In the genomic region with DNA sequence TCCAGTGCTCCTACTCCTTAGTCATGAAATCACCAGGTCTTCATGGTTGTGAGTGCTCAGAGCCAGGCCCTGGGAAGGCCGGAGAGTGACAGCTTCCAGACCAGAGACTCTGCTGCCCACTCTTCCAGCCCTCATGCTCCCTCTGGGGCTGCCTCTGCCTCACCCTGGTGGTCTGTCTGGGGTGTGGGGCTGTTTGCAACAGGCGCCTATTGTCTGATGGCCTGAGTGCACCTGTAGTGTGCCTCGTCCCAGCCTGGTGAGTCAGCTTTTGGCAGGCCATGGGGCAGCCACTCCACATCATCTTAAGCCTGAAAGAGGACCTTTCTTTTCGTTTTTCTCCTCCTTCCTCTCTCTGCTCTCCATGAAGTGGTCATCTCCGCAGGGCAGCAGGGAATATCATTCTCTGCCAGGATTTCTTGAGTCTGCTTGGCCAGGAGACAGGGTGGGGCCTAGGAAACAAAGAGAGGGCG, we compare ENCODE assay signal across 23 cellular contexts.
DNase-seq lines count a peak whose midpoint lies in the region; ATAC-seq, FAIRE-seq and TF ChIP-seq lines count a peak whose summit lies in the region.
"Had no signal": no experiment of that assay in that cellular context is flagged by ENCODE, and none has a peak within 500 bp of the region (broad histone marks: within the 10 kb centered on the region; RNA-seq: fewer than 3 reads in every experiment).

No MANE protein-coding gene starts in this region.

- H3K27ac Mint-ChIP-seq in type B pancreatic cell: no peak overlapping the region
- H3K27ac Mint-ChIP-seq in T-helper 2 cell treated with Interferon-gamma antibody and Interleukin-4, amounts not matched to agents 5 μg/mL and 100 μg/mL, for 36 hours: no peak overlapping the region
- H3K27ac Mint-ChIP-seq: activated T-helper 2 cell treated with anti-CD3 and anti-CD28 coated beads, Interferon-gamma antibody, Interleukin-2, Interleukin-4, amounts not matched to agents 10 μg/mL and 5 μg/mL and 100 μg/mL, durations not matched to agents 14 hours and 24 hours and 36 hours; CD4-positive, CD25-positive, alpha-beta regulatory T cell; stimulated activated memory B cell treated with anti-CD40 and anti-IgM and Interleukin-4, amounts not matched to agents 10 μg/mL and 1 μg/mL and 100 μg/mL, for 72 hours; T-helper 17 cell had no signal

- H3F3A ChIP-seq in smooth muscle cell (ENCODE audit: low read depth): peaks cover 2% of the 10 kb centered on the region

- H3K4me1 ChIP-seq in HepG2 (ENCODE audit: insufficient read depth, low read length): peaks cover 11% of the 10 kb centered on the region; the same call in 1 of the 2 replicates
- peaks cover 9% of the 10 kb centered on the region for H3K4me1 ChIP-seq in smooth muscle cell (ENCODE audit: low read depth)
- H3K4me1 ChIP-seq: esophagus squamous epithelium, tibial artery had no signal

- no peak for TF ChIP-seq POLR2A in HepG2 (IDR thresholded peaks at IDR 0.05; ENCODE audit: insufficient read depth in 1 of 2, low read depth in 2 of 2, low read length in 2 of 2)

- no peaks in the 10 kb centered on the region for H4K20me1 ChIP-seq in HepG2 (ENCODE audit: insufficient read depth, low read length)
- H4K20me1 ChIP-seq in smooth muscle cell (ENCODE audit: low read depth): no peaks in the 10 kb centered on the region

- no peak overlapping the region for H2AFZ ChIP-seq in HepG2 (ENCODE audit: low read length)
- no peak overlapping the region for H2AFZ ChIP-seq in smooth muscle cell (ENCODE audit: low read depth)

- FAIRE-seq in HepG2 (lab: Jason Lieb, UNC): no peak
- FAIRE-seq: GM18507, islet of Langerhans had no signal

- H3K36me3 Mint-ChIP-seq in type B pancreatic cell: no peaks in the 10 kb centered on the region
- no peaks in the 10 kb centered on the region for H3K36me3 Mint-ChIP-seq in T-helper 2 cell treated with Interferon-gamma antibody and Interleukin-4, amounts not matched to agents 5 μg/mL and 100 μg/mL, for 36 hours (ENCODE audit: low read depth)
- H3K36me3 Mint-ChIP-seq: CD4-positive, CD25-positive, alpha-beta regulatory T cell; stimulated activated memory B cell treated with anti-CD40 and anti-IgM and Interleukin-4, amounts not matched to agents 10 μg/mL and 1 μg/mL and 100 μg/mL, for 72 hours had no signal

- H3K4me3 ChIP-seq in WERI-Rb-1 (ENCODE audit: low read depth, low read length) (no peak overlapping the region), HepG2 (replicated peaks in 1 of 3; ENCODE audit: insufficient read depth in 1 of 3, low read depth in 2 of 3, low read length in 3 of 3) (no peak overlapping the region), smooth muscle cell (no peak overlapping the region)
- H3K4me3 ChIP-seq: esophagus squamous epithelium, tibial artery had no signal

- H3K27me3 Mint-ChIP-seq in type B pancreatic cell: peaks cover 2% of the 10 kb centered on the region
- H3K27me3 Mint-ChIP-seq in T-helper 2 cell treated with Interferon-gamma antibody and Interleukin-4, amounts not matched to agents 5 μg/mL and 100 μg/mL, for 36 hours (ENCODE audit: low read depth): peaks cover 7% of the 10 kb centered on the region
- H3K27me3 Mint-ChIP-seq: T-helper 17 cell had no signal

- no peaks in the 10 kb centered on the region for H3K79me2 ChIP-seq in HepG2 (ENCODE audit: insufficient read depth, low read length)
- no peaks in the 10 kb centered on the region for H3K79me2 ChIP-seq in smooth muscle cell (ENCODE audit: low read depth)

- TF ChIP-seq CTCF in WERI-Rb-1 (IDR thresholded peaks at IDR 0.05; ENCODE audit: low read depth, low read length): no peak
- TF ChIP-seq CTCF in HepG2 (CRISPR knock-in tag; IDR thresholded peaks at IDR 0.05): no peak
- TF ChIP-seq CTCF in type B pancreatic cell (conservative IDR thresholded peaks at IDR 0.05): no peak
- TF ChIP-seq CTCF in smooth muscle cell (IDR thresholded peaks at IDR 0.05; ENCODE audit: borderline replicate concordance, insufficient read depth, poor library complexity, severe bottlenecking): no peak

- intact Hi-C loops in HepG2 (cut with micrococcal nuclease; ENCODE audit: unreplicated experiment): no loop called here

- H3K27ac ChIP-seq in WERI-Rb-1 (no peak overlapping the region), HepG2 (ENCODE audit: extremely low read length, insufficient read depth, low read length) (no peak overlapping the region), smooth muscle cell (ENCODE audit: low read depth) (no peak overlapping the region)
- H3K27ac ChIP-seq: esophagus squamous epithelium, tibial artery had no signal

- peaks cover 17% of the 10 kb centered on the region for H3K9me3 ChIP-seq in WERI-Rb-1 (ENCODE audit: severe bottlenecking)
- no peaks in the 10 kb centered on the region; the same call in 1 of the 2 replicates for H3K9me3 ChIP-seq in HepG2 (ENCODE audit: low read length)
- no peaks in the 10 kb centered on the region for H3K9me3 ChIP-seq in smooth muscle cell (replicated peaks; ENCODE audit: low read depth)

- in situ Hi-C loops in HepG2 (cut with HindIII; ENCODE audit: extremely low pct_ligation_motif_present, low pct_unique_long_range_greater_than_20kb): no loop called here

- H3K9ac ChIP-seq in HepG2 (ENCODE audit: insufficient read depth, low read depth, low read length): no peak overlapping the region
- H3K9ac ChIP-seq in smooth muscle cell (ENCODE audit: low read depth): no peak overlapping the region

- peaks cover 7% of the 10 kb centered on the region for H3K4me1 Mint-ChIP-seq in type B pancreatic cell (ENCODE audit: unreplicated experiment)
- no peaks in the 10 kb centered on the region for H3K4me1 Mint-ChIP-seq in T-helper 2 cell treated with Interferon-gamma antibody and Interleukin-4, amounts not matched to agents 5 μg/mL and 100 μg/mL, for 36 hours (ENCODE audit: low read depth)
- H3K4me1 Mint-ChIP-seq: CD4-positive, CD25-positive, alpha-beta regulatory T cell; stimulated activated memory B cell treated with anti-CD40 and anti-IgM and Interleukin-4, amounts not matched to agents 10 μg/mL and 1 μg/mL and 100 μg/mL, for 72 hours; T-helper 17 cell had no signal

- H3K27me3 ChIP-seq in WERI-Rb-1 (ENCODE audit: insufficient read depth, low read depth, severe bottlenecking) (no peaks in the 10 kb centered on the region), HepG2 (ENCODE audit: control insufficient read depth in 1 of 2, insufficient read depth in 2 of 2, low read length in 2 of 2) (peaks cover 13 to 38% of the 10 kb centered on the region in 2 experiments), smooth muscle cell (ENCODE audit: low read depth) (no peaks in the 10 kb centered on the region)
- H3K27me3 ChIP-seq: esophagus squamous epithelium, tibial artery had no signal

- TF ChIP-seq RAD21 in HepG2 (CRISPR knock-in tag; IDR thresholded peaks at IDR 0.05): no peak

- no peak overlapping the region for H3K4me3 Mint-ChIP-seq in type B pancreatic cell
- H3K4me3 Mint-ChIP-seq in T-helper 2 cell treated with Interferon-gamma antibody and Interleukin-4, amounts not matched to agents 5 μg/mL and 100 μg/mL, for 36 hours: no peak overlapping the region
- H3K4me3 Mint-ChIP-seq: CD4-positive, CD25-positive, alpha-beta regulatory T cell; stimulated activated memory B cell treated with anti-CD40 and anti-IgM and Interleukin-4, amounts not matched to agents 10 μg/mL and 1 μg/mL and 100 μg/mL, for 72 hours; T-helper 17 cell had no signal

- ATAC-seq in HepG2: peak; percentile 24; the same call in 2 of the 3 replicates
- ATAC-seq: activated CD4-positive, CD25-positive, alpha-beta regulatory T cell treated with anti-CD3 and anti-CD28 coated beads, Interleukin-2, amount 50 U/mL, for 24 hours; stimulated activated memory B cell treated with anti-CD40 and anti-IgM and Interleukin-4, amounts not matched to agents 10 μg/mL and 1 μg/mL and 100 μg/mL, for 72 hours; T-helper 17 cell had no signal

- POLR2A ChIA-PET in HepG2 (lab: Yijun Ruan, JAX): no interaction called here

- TF ChIP-seq EP300 in HepG2 (IDR thresholded peaks at IDR 0.05; ENCODE audit: low read depth in 2 of 2, low read length in 2 of 2) (no peak), HepG2 (CRISPR knock-in tag; IDR thresholded peaks at IDR 0.05; ENCODE audit: borderline replicate concordance) (no peak)

- no peak overlapping the region for H3K4me2 ChIP-seq in HepG2 (ENCODE audit: low read depth, low read length)
- no peak overlapping the region for H3K4me2 ChIP-seq in smooth muscle cell

- peaks cover 8% of the 10 kb centered on the region for H3K9me3 Mint-ChIP-seq in type B pancreatic cell
- peaks cover 23% of the 10 kb centered on the region for H3K9me3 Mint-ChIP-seq in T-helper 2 cell treated with Interferon-gamma antibody and Interleukin-4, amounts not matched to agents 5 μg/mL and 100 μg/mL, for 36 hours

- BruUV-seq in HepG2 (replicated peaks; lab: Mats Ljungman, UMichigan): no TSS peak

- DNase-seq in activated CD4-positive, CD25-positive, alpha-beta regulatory T cell treated with anti-CD3 and anti-CD28 coated beads, Interleukin-2, amount 50 U/mL, for 72 hours: peak; percentile 7
- no peak for DNase-seq in activated CD4-positive, CD25-positive, alpha-beta regulatory T cell (lab: John Stamatoyannopoulos, UW)
- peak; percentile 6 for DNase-seq in WERI-Rb-1
- DNase-seq in HepG2 (ENCODE audit: low spot score): no peak
- DNase-seq in type B pancreatic cell (ENCODE audit: extremely low spot score, unreplicated experiment): peak; percentile 47
- no peak for DNase-seq in T-helper 2 cell treated with Interferon-gamma antibody and Interleukin-4, amounts not matched to agents 5 μg/mL and 100 μg/mL, for 36 hours (ENCODE audit: low spot score)
- no peak for DNase-seq in smooth muscle cell (lab: John Stamatoyannopoulos, UW; ENCODE audit: unreplicated experiment)
- no peak for DNase-seq in germinal center (ENCODE audit: low spot score)
- DNase-seq: CD4-positive, CD25-positive, alpha-beta regulatory T cell; central memory CD4-positive, alpha-beta T cell; effector CD4-positive, alpha-beta T cell; esophagus squamous epithelium; MV-4-11; NCI-H526; SIG-M5; stimulated activated CD4-positive, alpha-beta T cell treated with anti-CD3 and anti-CD28 coated beads, Interleukin-15, amount 100 ng/mL, for 24 hours; T-helper 17 cell had no signal

- WGBS in HepG2 (ENCODE audit: low lambda C conversion rate): 36% methylated on average over 6 of the region's 6 CpGs
- 82% methylated on average over 6 of the region's 6 CpGs for WGBS in smooth muscle cell (ENCODE audit: low lambda C conversion rate)

- CTCF ChIA-PET in HepG2 (lab: Yijun Ruan, JAX; ENCODE audit: low intra/inter-chr PET ratio, low total read pairs): no interaction called here

- H3K36me3 ChIP-seq in WERI-Rb-1 (no peaks in the 10 kb centered on the region), HepG2 (replicated peaks in 1 of 2; ENCODE audit: control insufficient read depth in 1 of 2, insufficient read depth in 2 of 2, low read length in 2 of 2) (no peaks in the 10 kb centered on the region), smooth muscle cell (ENCODE audit: low read depth) (no peaks in the 10 kb centered on the region)
- H3K36me3 ChIP-seq: esophagus squamous epithelium, tibial artery had no signal

Comparison
In these comparisons a context has a peak if more than half of its experiments do, and no peak if none do; other contexts are left out.
1. DNase-seq: peak in activated CD4-positive, CD25-positive, alpha-beta regulatory T cell treated with anti-CD3 and anti-CD28 coated beads, Interleukin-2, amount 50 U/mL, for 72 hours (single experiment), WERI-Rb-1 (single experiment) and type B pancreatic cell (single experiment); none in activated CD4-positive, CD25-positive, alpha-beta regulatory T cell (0 of 4), HepG2 (single experiment), T-helper 2 cell treated with Interferon-gamma antibody and Interleukin-4, amounts not matched to agents 5 μg/mL and 100 μg/mL, for 36 hours (single experiment), smooth muscle cell (single experiment) and germinal center (single experiment).